23 cellular contexts compared by ENCODE assay signal in the genomic region with DNA sequence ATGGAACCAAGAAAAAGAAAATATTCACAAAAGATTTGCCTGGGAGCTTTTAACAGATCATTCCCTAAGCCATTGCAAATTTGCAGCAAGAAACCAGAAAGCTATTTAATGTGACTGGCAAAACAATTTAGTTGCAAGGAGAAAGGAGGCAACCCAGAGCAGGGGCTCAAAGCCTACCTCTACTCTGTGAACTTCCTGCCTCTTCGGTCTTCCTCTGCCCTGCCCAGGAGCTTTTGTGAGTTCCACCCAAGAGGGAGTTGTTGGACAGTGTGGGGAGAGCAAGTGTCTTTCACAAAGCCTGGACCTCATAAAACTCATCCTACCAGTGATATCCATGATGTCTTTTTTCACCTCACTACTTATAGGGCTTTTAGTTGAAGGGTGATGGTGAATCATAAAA.
DNase-seq lines count a peak whose midpoint lies in the region; ATAC-seq and TF ChIP-seq lines count a peak whose summit lies in the region.
"Had no signal": no experiment of that assay in that cellular context is flagged by ENCODE, and none has a peak within 500 bp of the region (broad histone marks: within the 10 kb centered on the region; RNA-seq: fewer than 3 reads in every experiment).

No MANE protein-coding gene starts in this region.

- POLR2A ChIA-PET in CD4-positive, alpha-beta memory T cell (lab: Charles Lee; ENCODE audit: partially characterized antibody): interaction anchor here (1.4 kb wide), 1 partner anchor 108 kb away, joined by 4 read pairs; a partner anchor contains a TSS

- 0 out of 2 replicates have a peak, but pooled peaks cover 3% of the 10 kb centered on the region for H3F3A ChIP-seq in GM23338 (replicated peaks; ENCODE audit: low read depth)

- intact Hi-C loops in CD4-positive, alpha-beta memory T cell (cut with micrococcal nuclease): no loop called here

- DNase-seq in CD4-positive, alpha-beta memory T cell: no peak
- no peak for DNase-seq in GM23338 (ENCODE audit: low spot score)
- no peak for DNase-seq in coronary artery (ENCODE audit: low spot score)
- no peak for DNase-seq in SHP77 (lab: John Stamatoyannopoulos, UW)
- DNase-seq: activated B cell treated with CpG ODN at 0.5 μM for 24 hours; activated CD8-positive, alpha-beta memory T cell treated with anti-CD3 and anti-CD28 coated beads for 24 hours; AML-193; amniotic stem cell; Caco-2; cerebellar nuclear complex; EL; Karpas-422; mucosa of descending colon; NCI-H1092; NCI-H2029 treated with DMSO at 0.1 percent for 48 hours; NCI-H446 treated with DMSO at 0.1 percent for 48 hours; stimulated activated CD4-positive, alpha-beta T cell treated with anti-CD3 and anti-CD28 coated beads, Interleukin-2, amount 100 ng/mL, for 48 hours; T-cell had no signal

- H4K20me1 ChIP-seq in GM23338 (replicated peaks; ENCODE audit: insufficient read depth): peaks cover 37% of the 10 kb centered on the region

- peaks cover 31 to 59% (median 47%) of the 10 kb centered on the region in 4 donors for H3K4me1 Mint-ChIP-seq in CD4-positive, alpha-beta memory T cell
- H3K4me1 Mint-ChIP-seq in GM23338: peaks cover 48% of the 10 kb centered on the region

- peaks cover 7 to 14% of the 10 kb centered on the region in 2 donors for H3K36me3 Mint-ChIP-seq in CD4-positive, alpha-beta memory T cell
- H3K36me3 Mint-ChIP-seq in GM23338 (ENCODE audit: low read depth): peaks cover 6% of the 10 kb centered on the region

- H3K9ac ChIP-seq in parathyroid adenoma: no peak overlapping the region

- no peaks in the 10 kb centered on the region for H3K9me3 Mint-ChIP-seq in CD4-positive, alpha-beta memory T cell
- H3K9me3 Mint-ChIP-seq in GM23338: no peaks in the 10 kb centered on the region; the same call in 2 of the 3 replicates
- H3K9me3 Mint-ChIP-seq: activated B cell treated with CpG ODN at 0.5 μM for 24 hours; activated T-helper 2 cell treated with anti-CD3 and anti-CD28 coated beads, Interferon-gamma antibody, Interleukin-2, Interleukin-4, amounts not matched to agents 10 μg/mL and 5 μg/mL and 100 μg/mL, durations not matched to agents 14 hours and 24 hours and 36 hours; T-cell had no signal

- TF ChIP-seq CTCF in GM23338 (conservative IDR thresholded peaks at IDR 0.05; ENCODE audit: low read depth in 2 of 2) (no peak), coronary artery (IDR thresholded peaks at IDR 0.05) (no peak), parathyroid adenoma (IDR thresholded peaks at IDR 0.05) (no peak)

- H3K4me3 ChIP-seq in CD4-positive, alpha-beta memory T cell (ENCODE audit: low read length in 2 of 2): no peak overlapping the region
- H3K4me3 ChIP-seq in GM23338: no peak overlapping the region
- H3K4me3 ChIP-seq in coronary artery: no peak overlapping the region
- no peak overlapping the region for H3K4me3 ChIP-seq in parathyroid adenoma (ENCODE audit: low read depth, low read length)
- H3K4me3 ChIP-seq: mucosa of descending colon had no signal

- peak overlapping the region in 2 of 8 donors; percentile 43 to 63 for H3K4me3 Mint-ChIP-seq in CD4-positive, alpha-beta memory T cell
- H3K4me3 Mint-ChIP-seq in GM23338: no peak overlapping the region
- H3K4me3 Mint-ChIP-seq: activated B cell treated with CpG ODN at 0.5 μM for 24 hours, T-cell had no signal

- H3K4me2 ChIP-seq in GM23338: no peak overlapping the region
- H3K4me2 ChIP-seq in parathyroid adenoma (ENCODE audit: low read length): no peak overlapping the region

- H3K27me3 ChIP-seq in CD4-positive, alpha-beta memory T cell (ENCODE audit: insufficient read depth, low read length): no peaks in the 10 kb centered on the region
- H3K27me3 ChIP-seq in GM23338 (ENCODE audit: insufficient read depth) (no peaks in the 10 kb centered on the region), parathyroid adenoma (ENCODE audit: control insufficient read depth, insufficient read depth, low read length) (no peaks in the 10 kb centered on the region)

- H3K79me2 ChIP-seq in GM23338 (replicated peaks; ENCODE audit: insufficient read depth): peaks cover 96% of the 10 kb centered on the region
- peaks cover 24% of the 10 kb centered on the region for H3K79me2 ChIP-seq in parathyroid adenoma

- peak overlapping the region in 4 of 7 donors; percentile 7 to 31 (median 24) for H3K27ac Mint-ChIP-seq in CD4-positive, alpha-beta memory T cell
- H3K27ac Mint-ChIP-seq in GM23338: no peak overlapping the region
- H3K27ac Mint-ChIP-seq: activated B cell treated with CpG ODN at 0.5 μM for 24 hours; activated T-helper 2 cell treated with anti-CD3 and anti-CD28 coated beads, Interferon-gamma antibody, Interleukin-2, Interleukin-4, amounts not matched to agents 10 μg/mL and 5 μg/mL and 100 μg/mL, durations not matched to agents 14 hours and 24 hours and 36 hours had no signal

- H3K36me3 ChIP-seq in CD4-positive, alpha-beta memory T cell (ENCODE audit: insufficient read depth, low read length): peaks cover 7% of the 10 kb centered on the region
- H3K36me3 ChIP-seq in GM23338 (ENCODE audit: insufficient read depth) (no peaks in the 10 kb centered on the region), parathyroid adenoma (ENCODE audit: control insufficient read depth, insufficient read depth, low read length) (no peaks in the 10 kb centered on the region)

- no peak overlapping the region for H2AFZ ChIP-seq in GM23338
- H2AFZ ChIP-seq in parathyroid adenoma: no peak overlapping the region

- H3K4me1 ChIP-seq in CD4-positive, alpha-beta memory T cell (ENCODE audit: insufficient read depth, low read length): peaks cover 27% of the 10 kb centered on the region
- H3K4me1 ChIP-seq in GM23338 (ENCODE audit: insufficient read depth) (peaks cover 60% of the 10 kb centered on the region), parathyroid adenoma (peaks cover 30% of the 10 kb centered on the region)

- ATAC-seq in GM23338 (peak; percentile 8; the same call in 1 of the 3 replicates), HG02970 (IDR thresholded peaks at IDR 0.05; ENCODE audit: low FRiP score, unreplicated experiment) (no peak), GM21423 (IDR thresholded peaks at IDR 0.05; ENCODE audit: unreplicated experiment) (no peak), HG02623 (IDR thresholded peaks at IDR 0.05; ENCODE audit: unreplicated experiment) (no peak)

- H3K27ac ChIP-seq in CD4-positive, alpha-beta memory T cell (ENCODE audit: low read depth, low read length): no peak overlapping the region
- H3K27ac ChIP-seq in GM23338 (ENCODE audit: low read depth): 0 out of 2 replicates have a peak overlapping the region, but pooled peaks have one; percentile 34
- peak overlapping the region; percentile 67 to 79 for H3K27ac ChIP-seq in coronary artery
- H3K27ac ChIP-seq in parathyroid adenoma: peak overlapping the region; percentile 8

- H3K27me3 Mint-ChIP-seq in CD4-positive, alpha-beta memory T cell: no peaks in the 10 kb centered on the region
- peaks cover 4% of the 10 kb centered on the region for H3K27me3 Mint-ChIP-seq in GM23338 (ENCODE audit: insufficient read depth, low read depth, poor library complexity)
- H3K27me3 Mint-ChIP-seq: activated B cell treated with CpG ODN at 0.5 μM for 24 hours, T-cell had no signal

- no peaks in the 10 kb centered on the region for H3K9me3 ChIP-seq in CD4-positive, alpha-beta memory T cell (ENCODE audit: control insufficient read depth in 1 of 2, low read length in 2 of 2)
- H3K9me3 ChIP-seq in parathyroid adenoma (ENCODE audit: control insufficient read depth, low read length): no peaks in the 10 kb centered on the region
- H3K9me3 ChIP-seq: Caco-2, mucosa of descending colon had no signal

- CTCF ChIA-PET in CD4-positive, alpha-beta memory T cell (lab: Charles Lee; ENCODE audit: partially characterized antibody): interaction anchor here (0.7 to 1.4 kb wide), 2 partner anchors 47 to 120 kb away, joined by 3 to 5 read pairs; no protein-coding TSS in a partner anchor

- no peaks in the 10 kb centered on the region for H3K9me2 ChIP-seq in GM23338 (ENCODE audit: insufficient read depth)

TF ChIP-seq in GM23338, 12 proteins besides CTCF, POLR2A, EP300 and RAD21 (continues in another document):
- TF ChIP-seq, protein P1, sequence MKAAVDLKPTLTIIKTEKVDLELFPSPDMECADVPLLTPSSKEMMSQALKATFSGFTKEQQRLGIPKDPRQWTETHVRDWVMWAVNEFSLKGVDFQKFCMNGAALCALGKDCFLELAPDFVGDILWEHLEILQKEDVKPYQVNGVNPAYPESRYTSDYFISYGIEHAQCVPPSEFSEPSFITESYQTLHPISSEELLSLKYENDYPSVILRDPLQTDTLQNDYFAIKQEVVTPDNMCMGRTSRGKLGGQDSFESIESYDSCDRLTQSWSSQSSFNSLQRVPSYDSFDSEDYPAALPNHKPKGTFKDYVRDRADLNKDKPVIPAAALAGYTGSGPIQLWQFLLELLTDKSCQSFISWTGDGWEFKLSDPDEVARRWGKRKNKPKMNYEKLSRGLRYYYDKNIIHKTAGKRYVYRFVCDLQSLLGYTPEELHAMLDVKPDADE (IDR thresholded peaks at IDR 0.05): no peak
- TF ChIP-seq POLR2AphosphoS5 (IDR thresholded peaks at IDR 0.05; ENCODE audit: low read depth) (no peak), ZNF331 (CRISPR knock-in tag; IDR thresholded peaks at IDR 0.05; ENCODE audit: low read depth) (no peak), EZH2 (IDR thresholded peaks at IDR 0.05; ENCODE audit: low read depth, unreplicated experiment) (no peak), STAT1 (IDR thresholded peaks at IDR 0.05; ENCODE audit: unreplicated experiment) (no peak), EZH2phosphoT487 (IDR thresholded peaks at IDR 0.05; ENCODE audit: unreplicated experiment) (no peak), NANOG (IDR thresholded peaks at IDR 0.05; ENCODE audit: borderline replicate concordance) (no peak), ZNF114 (CRISPR knock-in tag; IDR thresholded peaks at IDR 0.05) (no peak), CREB1 (CRISPR knock-in tag; IDR thresholded peaks at IDR 0.05; ENCODE audit: low read depth) (no peak)
